1 cellular context compared by ENCODE assay signal in genomic region chr6:28863607-28864320, GRCh38.
TF ChIP-seq lines count a peak whose summit lies in the region.

No MANE protein-coding gene starts in this region.

TF ChIP-seq in H1, 55 proteins besides CTCF, POLR2A, EP300 and RAD21 (continued from another document):
- TF ChIP-seq CHD7 (IDR thresholded peaks at IDR 0.05; ENCODE audit: insufficient replicate concordance, low read length) (peak; percentile 26), SRF (IDR thresholded peaks at IDR 0.05; ENCODE audit: low read depth, low read length) (no peak), E2F6 (IDR thresholded peaks at IDR 0.05) (peak; percentile 98), MAX (IDR thresholded peaks at IDR 0.05) (peak; percentile 96), NANOG (IDR thresholded peaks at IDR 0.05; ENCODE audit: insufficient read depth, low read depth, low read length, poor library complexity, severe bottlenecking) (no peak), FOSL1 (IDR thresholded peaks at IDR 0.05; ENCODE audit: insufficient read depth, low read depth, low read length) (no peak), TBP (IDR thresholded peaks at IDR 0.05; ENCODE audit: low read depth, low read length) (peak; percentile 100), CEBPB (IDR thresholded peaks at IDR 0.05; ENCODE audit: low read depth, low read length) (peak; percentile 51; the same call in 1 of the 2 replicates), MAFK (IDR thresholded peaks at IDR 0.05; ENCODE audit: low read depth, low read length) (peak; percentile 83; the same call in 1 of the 2 replicates), SIN3A (conservative IDR thresholded peaks at IDR 0.05 in 1 of 2, IDR thresholded peaks at IDR 0.05 in 1 of 2; ENCODE audit: low read depth in 1 of 2, low read length in 2 of 2) (peak; percentile 17 to 68; a peak in 2 of 4 replicates), ATF3 (IDR thresholded peaks at IDR 0.05; ENCODE audit: insufficient read depth, low read depth, low read length) (no peak), TEAD4 (IDR thresholded peaks at IDR 0.05; ENCODE audit: low read depth, low read length) (peak; percentile 69), RNF2 (IDR thresholded peaks at IDR 0.05; ENCODE audit: borderline replicate concordance, low read depth, low read length, missing control alignments, poor library complexity, severe bottlenecking) (no peak), TCF12 (IDR thresholded peaks at IDR 0.05; ENCODE audit: low read depth, low read length) (0 out of 2 replicates have a peak, but pooled peaks have one; percentile 60), CBX8 (IDR thresholded peaks at IDR 0.05; ENCODE audit: borderline replicate concordance, low read depth, low read length) (no peak), PHF8 (conservative IDR thresholded peaks at IDR 0.05; ENCODE audit: low read depth, low read length) (peak; percentile 42; the same call in 1 of the 2 replicates), GTF2F1 (IDR thresholded peaks at IDR 0.05; ENCODE audit: borderline replicate concordance, low read depth, low read length) (peak; percentile 20; the same call in 1 of the 2 replicates), RBBP5 (IDR thresholded peaks at IDR 0.05; ENCODE audit: borderline replicate concordance, low read depth, low read length) (peak; percentile 100), YY1 (IDR thresholded peaks at IDR 0.05; ENCODE audit: low read depth, low read length) (no peak), BCL11A (IDR thresholded peaks at IDR 0.05; ENCODE audit: low read depth in 2 of 2, low read length in 2 of 2) (no peak), BRCA1 (IDR thresholded peaks at IDR 0.05; ENCODE audit: low read depth, low read length) (0 out of 2 replicates have a peak, but pooled peaks have one; percentile 5)
